ENCODE assay signal across 12 cellular contexts in the genomic region with DNA sequence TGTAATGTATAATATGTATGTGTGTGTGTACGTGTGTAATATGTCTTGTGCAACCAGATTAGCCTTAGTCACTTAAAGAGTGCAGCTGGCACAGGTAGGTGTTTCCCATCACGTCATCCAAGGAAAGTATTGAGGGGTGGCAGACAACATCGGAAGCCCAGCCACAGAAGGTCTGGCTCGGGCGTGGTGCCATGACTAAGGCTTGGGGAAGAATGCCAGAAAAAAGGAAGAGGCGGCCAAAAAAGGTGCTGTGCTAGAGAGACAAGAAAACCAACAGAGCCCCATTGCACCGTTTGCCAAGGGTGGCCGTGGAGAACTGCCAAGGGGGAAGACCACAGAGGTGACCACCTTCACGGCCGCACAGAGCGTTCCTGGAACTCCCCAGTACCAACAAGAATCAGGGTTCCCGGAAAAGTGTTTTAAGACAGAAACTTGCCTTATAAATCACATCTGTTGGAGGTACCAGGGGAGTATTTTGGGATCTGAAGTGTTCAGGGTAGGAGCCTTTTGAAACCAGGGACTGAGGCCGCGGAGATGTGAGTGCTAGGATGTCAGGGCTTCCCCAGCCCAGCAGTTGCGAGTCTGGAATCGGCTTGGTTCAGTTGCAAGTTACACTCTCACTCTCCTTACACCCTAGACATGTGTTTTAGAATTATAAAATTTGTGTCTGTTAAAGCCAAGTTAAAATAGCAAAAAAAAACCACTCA.
DNase-seq lines count a peak whose midpoint lies in the region; ATAC-seq and TF ChIP-seq lines count a peak whose summit lies in the region.
"Had no signal": no experiment of that assay in that cellular context is flagged by ENCODE, and none has a peak within 500 bp of the region (broad histone marks: within the 10 kb centered on the region; RNA-seq: fewer than 3 reads in every experiment).

No MANE protein-coding gene starts in this region.

- H3K27me3 ChIP-seq in MM.1S (replicated peaks; ENCODE audit: insufficient read depth, low read length): no peaks in the 10 kb centered on the region

- H3K27me3 Mint-ChIP-seq in central memory CD8-positive, alpha-beta T cell: no peaks in the 10 kb centered on the region

- H3F3A ChIP-seq in MM.1S (ENCODE audit: insufficient read depth, low read length): peaks cover 19% of the 10 kb centered on the region

- peaks cover 17% of the 10 kb centered on the region for H3K4me1 ChIP-seq in MM.1S (ENCODE audit: low read length)

- TF ChIP-seq CTCF in MM.1S (IDR thresholded peaks at IDR 0.05; ENCODE audit: low read length): no peak

- H3K4me3 ChIP-seq in MM.1S (ENCODE audit: low read length): no peak overlapping the region

- no peak overlapping the region for H3K27ac ChIP-seq in MM.1S (ENCODE audit: low read length)

- no peaks in the 10 kb centered on the region for H3K79me2 ChIP-seq in MM.1S (ENCODE audit: low read length)

- H3K4me2 ChIP-seq in MM.1S (ENCODE audit: low read depth, low read length): no peak overlapping the region

- DNase-seq in DMS 273 treated with DMSO at 0.1 percent for 48 hours (lab: John Stamatoyannopoulos, UW) (peak; percentile 33), NCI-H2081 (lab: John Stamatoyannopoulos, UW) (peak; percentile 53 to 74), occipital lobe (lab: John Stamatoyannopoulos, UW) (peak; percentile 5), MM.1S (no peak)
- DNase-seq in central memory CD8-positive, alpha-beta T cell (ENCODE audit: low spot score in 2 of 2): no peak
- no peak for DNase-seq in central memory CD4-positive, alpha-beta T cell
- DNase-seq in stimulated activated CD4-positive, alpha-beta T cell treated with anti-CD3 and anti-CD28 coated beads, Interleukin-12 subunit alpha, Interleukin-12 subunit beta, amount 100 ng/mL, for 4 hours: no peak
- DNase-seq: cortex of kidney, kidney, SIG-M5 had no signal

- no peak overlapping the region for H2AFZ ChIP-seq in MM.1S (ENCODE audit: low read length)

- peak overlapping the region; percentile 50 for H3K27ac Mint-ChIP-seq in central memory CD8-positive, alpha-beta T cell (ENCODE audit: low read depth)

- no peak overlapping the region for H3K9ac ChIP-seq in MM.1S (ENCODE audit: low read length)

- no peaks in the 10 kb centered on the region for H3K36me3 Mint-ChIP-seq in central memory CD8-positive, alpha-beta T cell (ENCODE audit: insufficient read depth)
- H3K36me3 Mint-ChIP-seq: IgD-negative memory B cell had no signal

- H3K9me2 ChIP-seq in MM.1S (replicated peaks; ENCODE audit: insufficient read depth, low read length): no peaks in the 10 kb centered on the region

- peaks cover 51% of the 10 kb centered on the region for H3K4me1 Mint-ChIP-seq in central memory CD8-positive, alpha-beta T cell

- H3K9me3 ChIP-seq in MM.1S (replicated peaks; ENCODE audit: insufficient read depth, low read length): no peaks in the 10 kb centered on the region

- H3K9me3 Mint-ChIP-seq in central memory CD8-positive, alpha-beta T cell: no peaks in the 10 kb centered on the region
- H3K9me3 Mint-ChIP-seq: IgD-negative memory B cell had no signal

- no peak for ATAC-seq in central memory CD8-positive, alpha-beta T cell (replicated peaks; ENCODE audit: extremely low read depth, poor library complexity, severe bottlenecking)
- no peak for ATAC-seq in HG02610 (IDR thresholded peaks at IDR 0.05; ENCODE audit: unreplicated experiment)

- H3K4me3 Mint-ChIP-seq in central memory CD8-positive, alpha-beta T cell: no peak overlapping the region

- H4K20me1 ChIP-seq in MM.1S (ENCODE audit: insufficient read depth, low read length): no peaks in the 10 kb centered on the region

- no peaks in the 10 kb centered on the region for H3K36me3 ChIP-seq in MM.1S (replicated peaks; ENCODE audit: insufficient read depth, low read length)

Comparison
In these comparisons a context has a peak if more than half of its experiments do, and no peak if none do; other contexts are left out.
1. DNase-seq: peak in DMS 273 treated with DMSO at 0.1 percent for 48 hours (single experiment), NCI-H2081 (2 of 2) and occipital lobe (single experiment); none in central memory CD8-positive, alpha-beta T cell (0 of 2), central memory CD4-positive, alpha-beta T cell (single experiment), stimulated activated CD4-positive, alpha-beta T cell treated with anti-CD3 and anti-CD28 coated beads, Interleukin-12 subunit alpha, Interleukin-12 subunit beta, amount 100 ng/mL, for 4 hours (single experiment) and MM.1S (single experiment).